In the genomic region with DNA sequence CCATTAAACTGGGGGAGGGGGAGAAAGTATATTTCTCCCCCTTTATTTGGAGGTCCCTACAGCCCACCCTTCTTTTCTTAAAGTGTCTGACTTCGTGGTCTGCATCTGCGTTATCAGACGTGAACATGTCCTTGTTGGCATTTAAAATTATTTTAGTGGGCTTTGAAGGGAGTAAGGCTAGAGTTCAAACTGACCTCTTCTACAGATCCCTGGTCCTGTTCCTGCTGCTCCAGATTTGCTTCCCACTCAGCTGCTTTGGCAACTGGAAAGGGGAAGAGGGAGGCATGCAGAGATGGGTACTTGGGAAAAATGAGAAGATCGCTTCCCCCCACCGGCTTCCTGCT, we compare ENCODE assay signal across 19 cellular contexts. TPM values are rescaled to one million over a fixed set of nuclear protein-coding genes. Genes with fewer than 3 reads are reported as not detected.
DNase-seq lines count a peak whose midpoint lies in the region; ATAC-seq and TF ChIP-seq lines count a peak whose summit lies in the region.
"Had no signal": no experiment of that assay in that cellular context is flagged by ENCODE, and none has a peak within 500 bp of the region (broad histone marks: within the 10 kb centered on the region; RNA-seq: fewer than 3 reads in every experiment).

No MANE protein-coding gene starts in this region.

- intact Hi-C loops in psoas muscle (cut with DNase I) (no loop called here), CD14-positive monocyte (cut with micrococcal nuclease) (no loop called here)

- peaks cover 2% of the 10 kb centered on the region for H3K9me3 ChIP-seq in WERI-Rb-1 (ENCODE audit: severe bottlenecking)
- H3K9me3 ChIP-seq in iPS-15b (ENCODE audit: control insufficient read depth, insufficient read depth, low read length) = no peaks in the 10 kb centered on the region
- no peaks in the 10 kb centered on the region for H3K9me3 ChIP-seq in psoas muscle
- H3K9me3 ChIP-seq: SJCRH30 had no signal

- peaks cover 1 to 2% of the 10 kb centered on the region in 2 donors for H3K36me3 Mint-ChIP-seq in CD14-positive monocyte
- H3K36me3 Mint-ChIP-seq: mesothelial cell of epicardium had no signal

- H3K4me3 Mint-ChIP-seq in CD14-positive monocyte = peak overlapping the region in 1 of 2 donors; percentile 76
- H3K4me3 Mint-ChIP-seq: mesothelial cell of epicardium had no signal

- WGBS in psoas muscle, 3 donors = 38 to 42% (median 41%) methylated on average over 5 of the region's 5 CpGs

- no peak for ATAC-seq in psoas muscle
- ATAC-seq: PC-3 had no signal

- H3K36me3 ChIP-seq in H7 (replicated peaks; ENCODE audit: control insufficient read depth, insufficient read depth, low read length) (no peaks in the 10 kb centered on the region), WERI-Rb-1 (no peaks in the 10 kb centered on the region; the same call in 1 of the 2 replicates), iPS-15b (ENCODE audit: control insufficient read depth, insufficient read depth, low read length) (no peaks in the 10 kb centered on the region), psoas muscle (ENCODE audit: insufficient read depth in 1 of 2, low read depth in 1 of 2) (no peaks in the 10 kb centered on the region)
- H3K36me3 ChIP-seq: SJCRH30, stomach had no signal

- DNase-seq in H7 (peak; percentile 69), WERI-Rb-1 (no peak), psoas muscle (no peak), substantia nigra (lab: John Stamatoyannopoulos, UW) (no peak), CD14-positive monocyte (ENCODE audit: low spot score) (no peak), A172 (ENCODE audit: low spot score) (no peak)
- DNase-seq: activated CD4-positive, CD25-positive, alpha-beta regulatory T cell treated with anti-CD3 and anti-CD28 coated beads, Interleukin-2, amount 50 U/mL, for 72 hours; activated gamma-delta T cell; HCEC 1CT; NCI-H1105; PC-3; SJCRH30; stomach had no signal

- peaks cover 10% of the 10 kb centered on the region for H3K4me1 Mint-ChIP-seq in CD14-positive monocyte

- peak overlapping the region; percentile 34; the same call in 1 of the 2 replicates for H3K4me3 ChIP-seq in H7 (ENCODE audit: insufficient read depth, low read depth, low read length)
- H3K4me3 ChIP-seq in WERI-Rb-1 (ENCODE audit: low read depth, low read length) = peak overlapping the region; percentile 73
- peak overlapping the region; percentile 40 for H3K4me3 ChIP-seq in iPS-15b (ENCODE audit: low read depth, low read length)
- peak overlapping the region; percentile 67 for H3K4me3 ChIP-seq in psoas muscle
- H3K4me3 ChIP-seq: SJCRH30 had no signal

- H3K27me3 ChIP-seq in H7 (ENCODE audit: control insufficient read depth, insufficient read depth, low read length) = peaks cover 100% of the 10 kb centered on the region
- no peaks in the 10 kb centered on the region for H3K27me3 ChIP-seq in WERI-Rb-1 (ENCODE audit: insufficient read depth, low read depth, severe bottlenecking)
- peaks cover 100% of the 10 kb centered on the region for H3K27me3 ChIP-seq in iPS-15b (ENCODE audit: control insufficient read depth, insufficient read depth, low read length)
- peaks cover 0 to 31% (median 8%) of the 10 kb centered on the region in 3 donors for H3K27me3 ChIP-seq in psoas muscle (ENCODE audit: insufficient read depth in 3 of 3, low read length in 2 of 3)
- H3K27me3 ChIP-seq: SJCRH30 had no signal

- H3K27ac ChIP-seq in WERI-Rb-1 (peak overlapping the region; percentile 42), psoas muscle (no peak overlapping the region), substantia nigra (ENCODE audit: low read depth, low read length, poor library complexity, severe bottlenecking) (no peak overlapping the region)
- H3K27ac ChIP-seq: SJCRH30, stomach had no signal

- H3K9ac ChIP-seq in iPS-15b (ENCODE audit: low read depth, low read length) = no peak overlapping the region

- H3K4me1 ChIP-seq in iPS-15b (ENCODE audit: control insufficient read depth, insufficient read depth, low read length) (no peaks in the 10 kb centered on the region), psoas muscle (peaks cover 3% of the 10 kb centered on the region)
- H3K4me1 ChIP-seq: SJCRH30 had no signal

- peaks cover 0 to 26% (median 22%) of the 10 kb centered on the region in 7 donors for H3K9me3 Mint-ChIP-seq in CD14-positive monocyte
- H3K9me3 Mint-ChIP-seq: mesothelial cell of epicardium had no signal

- peak; percentile 39; the same call in 1 of the 2 replicates for TF ChIP-seq CTCF in WERI-Rb-1 (IDR thresholded peaks at IDR 0.05; ENCODE audit: low read depth, low read length)
- no peak for TF ChIP-seq CTCF in psoas muscle (IDR thresholded peaks at IDR 0.05)
- no peak for TF ChIP-seq CTCF in CD14-positive monocyte (IDR thresholded peaks at IDR 0.05)

- H3K27ac Mint-ChIP-seq in CD14-positive monocyte = no peak overlapping the region
- H3K27ac Mint-ChIP-seq: mesothelial cell of epicardium had no signal

- H3K27me3 Mint-ChIP-seq in CD14-positive monocyte (ENCODE audit: low read depth in 3 of 3) = peaks cover 94 to 98% (median 97%) of the 10 kb centered on the region in 3 donors

RNA-seq across cellular contexts. Expression of a gene that starts 0.6 kb away (rescaled TPM):
- total RNA-seq in H7 (2014; rRNA removed; shearing (Covaris generic)) = 0.04 and 0.07 TPM in 2 replicates
- total RNA-seq in psoas muscle = under 1 TPM; 0.12 to 0.38 (median 0.25) TPM
- polyA plus RNA-seq in psoas muscle (under 1 TPM in 2 of 3 donors, not detected in 1; 0.03 to 0.13 TPM), CD14-positive monocyte (not detected)
- not detected in 2 replicates for total RNA-seq in A172 (2014; rRNA removed; shearing (Covaris generic))
- total RNA-seq: aorta, cerebellum, Daoy, mesothelial cell of epicardium, PC-3, SJCRH30, stomach, urinary bladder had no signal
- polyA plus RNA-seq: aorta, stomach, urinary bladder had no signal

RNA-seq across cellular contexts. Expression of a gene that starts 22.5 kb away (rescaled TPM):
- total RNA-seq in H7 (2014; rRNA removed; shearing (Covaris generic)) = 0.67 and 0.80 TPM in 2 replicates
- 1 to 10 TPM; 1.9 to 4.4 (median 3.1) TPM for total RNA-seq in psoas muscle
- polyA plus RNA-seq in psoas muscle (under 1 TPM; 0.12 to 0.53 (median 0.34) TPM), CD14-positive monocyte (not detected)
- not detected in 2 replicates for total RNA-seq in A172 (2014; rRNA removed; shearing (Covaris generic))
- polyA plus RNA-seq: aorta, stomach had no signal
